In the genomic region with DNA sequence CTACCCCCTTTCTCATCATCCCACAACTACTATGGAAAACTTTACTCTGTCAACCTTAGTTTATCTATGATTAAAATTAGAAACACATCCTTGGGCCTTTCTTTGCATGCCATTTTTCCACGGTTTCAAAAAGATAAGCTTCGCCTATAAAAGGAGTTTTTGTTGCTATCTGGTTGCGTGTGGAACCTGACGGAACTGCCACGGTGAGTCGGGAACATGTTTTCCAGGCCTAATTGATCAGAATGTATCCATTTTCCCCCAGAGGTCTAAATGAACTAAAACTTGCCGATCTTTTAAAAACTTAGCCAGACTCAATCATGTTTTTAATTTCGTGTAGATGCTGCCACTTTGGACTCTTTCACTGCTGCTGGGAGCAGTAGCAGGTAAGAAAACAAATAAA, we compare ENCODE assay signal across 10 cellular contexts. TPM values are rescaled to one million over a fixed set of nuclear protein-coding genes. Genes with fewer than 3 reads are reported as not detected.
"Had no signal": no experiment of that assay in that cellular context is flagged by ENCODE, and none has a peak within 500 bp of the region (broad histone marks: within the 10 kb centered on the region; RNA-seq: fewer than 3 reads in every experiment).

Gene PNLIP (plus strand): TSS at position 176 of the 400 bp plus-strand sequence. CDS start 162 bp downstream, at position 338.

- H3K4me1 ChIP-seq: HAP-1 had no signal

- H3K27me3 Mint-ChIP-seq: IgD-negative memory B cell had no signal

- H3K36me3 Mint-ChIP-seq: IgD-negative memory B cell had no signal

- H3K27ac ChIP-seq: HL-60 had no signal

- H2AFZ ChIP-seq: GM23338 had no signal

- H3K9me3 Mint-ChIP-seq: GM23338 had no signal

- H3K4me3 Mint-ChIP-seq: GM23338, HFFc6, IgD-negative memory B cell had no signal

- H3K36me3 ChIP-seq: HAP-1 had no signal

- H3K27ac Mint-ChIP-seq: GM23338, HFFc6, IgD-negative memory B cell had no signal

- H3K4me1 Mint-ChIP-seq: IgD-negative memory B cell had no signal

- ATAC-seq: GM23338, HCT116, HepG2 had no signal

- H3K9me3 ChIP-seq: HAP-1 had no signal

- H3K4me2 ChIP-seq: GM23338 had no signal

- DNase-seq: HFFc6, KBM-7 had no signal

- H3K4me3 ChIP-seq: GM23338, HAP-1 had no signal

RNA-seq across cellular contexts. Expression of gene PNLIP, which starts in this region (rescaled TPM):
- total RNA-seq: GM23338, H1, HepG2, HFFc6, HT1080 had no signal
